Comparison of ENCODE assay signal across 8 cellular contexts in genomic region chr9:35905912-35906679, GRCh38. TPM values are rescaled to one million over a fixed set of nuclear protein-coding genes. Genes with fewer than 3 reads are reported as not detected.
A peak's percentile ranks its signal among the peaks of the same experiment; 100 is the strongest.
DNase-seq lines count a peak whose midpoint lies in the region; ATAC-seq, FAIRE-seq and TF ChIP-seq lines count a peak whose summit lies in the region.
"Had no signal": no experiment of that assay in that cellular context is flagged by ENCODE, and none has a peak within 500 bp of the region (broad histone marks: within the 10 kb centered on the region; RNA-seq: fewer than 3 reads in every experiment).

Gene HRCT1, plus strand, starts transcription at chr9:35906202. Its CDS starts 86 bp downstream, at chr9:35906288.

- DNase-seq in HTR-8/SVneo (ENCODE audit: insufficient read length, low spot score): peak; percentile 75
- DNase-seq in WERI-Rb-1: no peak
- peak; percentile 89 to 96 (median 95) for DNase-seq in heart left ventricle
- peak; percentile 96 for DNase-seq in sigmoid colon
- no peak for DNase-seq in middle frontal gyrus (ENCODE audit: extremely low spot score, low spot score)
- DNase-seq in NCI-H2081 treated with DMSO at 0.1 percent for 48 hours (lab: John Stamatoyannopoulos, UW): no peak
- no peak for DNase-seq in UCSD-AML1 (lab: John Stamatoyannopoulos, UW; ENCODE audit: unreplicated experiment)

- H3K9me3 ChIP-seq in WERI-Rb-1 (ENCODE audit: severe bottlenecking) (no peaks in the 10 kb centered on the region), heart left ventricle (no peaks in the 10 kb centered on the region), sigmoid colon (no peaks in the 10 kb centered on the region)

- H3K4me1 ChIP-seq in heart left ventricle: peaks cover 21 to 85% (median 76%) of the 10 kb centered on the region in 12 donors
- peaks cover 0 to 79% (median 72%) of the 10 kb centered on the region in 4 donors for H3K4me1 ChIP-seq in sigmoid colon

- intact Hi-C loops in heart left ventricle (cut with DNase I) (loop anchor here in 4 of 10 donors (1.0 to 5.0 kb wide), 4 partner anchors 39 to 116 kb away; no protein-coding TSS in a partner anchor), sigmoid colon (cut with DNase I) (no loop called here)

- FAIRE-seq in HTR-8/SVneo (lab: Jason Lieb, UNC): peak; percentile 84

- no peak for TF ChIP-seq CTCF in WERI-Rb-1 (IDR thresholded peaks at IDR 0.05; ENCODE audit: low read depth, low read length)
- no peak for TF ChIP-seq CTCF in heart left ventricle (IDR thresholded peaks at IDR 0.05)
- TF ChIP-seq CTCF in sigmoid colon (IDR thresholded peaks at IDR 0.05): no peak

- H3K27me3 ChIP-seq in WERI-Rb-1 (ENCODE audit: insufficient read depth, low read depth, severe bottlenecking): no peaks in the 10 kb centered on the region
- H3K27me3 ChIP-seq in heart left ventricle: no peaks in the 10 kb centered on the region
- H3K27me3 ChIP-seq in sigmoid colon: no peaks in the 10 kb centered on the region

- ATAC-seq in heart left ventricle: peak; percentile 36 to 74 (median 51)

- H3K27ac ChIP-seq in WERI-Rb-1 (peak within 1 kb of the TSS; percentile 58), heart left ventricle (peak within 1 kb of the TSS; percentile 87 to 98 (median 95)), sigmoid colon (peak within 1 kb of the TSS; percentile 93 to 97 (median 94))

- TF ChIP-seq EP300 in sigmoid colon (IDR thresholded peaks at IDR 0.05): peak in 2 of 4 donors; percentile 32 to 43

- no peaks in the 10 kb centered on the region for H3K36me3 ChIP-seq in WERI-Rb-1
- no peaks in the 10 kb centered on the region for H3K36me3 ChIP-seq in heart left ventricle
- no peaks in the 10 kb centered on the region for H3K36me3 ChIP-seq in sigmoid colon

- TF ChIP-seq POLR2A in heart left ventricle (IDR thresholded peaks at IDR 0.05): peak in 1 of 2 donors; percentile 48
- peak in 1 of 2 donors; percentile 64 for TF ChIP-seq POLR2A in sigmoid colon (IDR thresholded peaks at IDR 0.05)

- 39 to 54% (median 43%) methylated on average over 21 to 30 of the region's 30 CpGs for WGBS in heart left ventricle, 4 donors
- 22 to 63% methylated on average over 30 of the region's 30 CpGs for whole genome bisulfite sequencing in sigmoid colon, 2 donors

- H3K4me3 ChIP-seq in WERI-Rb-1 (ENCODE audit: low read depth, low read length) (no peak within 1 kb of the TSS), heart left ventricle (peak within 1 kb of the TSS in 10 of 12 donors; percentile 7 to 59 (median 47)), sigmoid colon (peak within 1 kb of the TSS in 3 of 4 donors; percentile 24 to 33 (median 25))

RNA-seq across cellular contexts. Expression of gene HRCT1, which starts in this region (rescaled TPM):
- total RNA-seq in heart left ventricle (1 to 10 TPM in 8 of 9 donors, under 1 TPM in 1; 0.97 to 9.5 (median 4.4) TPM), sigmoid colon (1 to 10 TPM; 2.1 to 6.4 (median 4.0) TPM)
- polyA plus RNA-seq in heart left ventricle (1 to 10 TPM; 3.7 to 6.3 TPM), sigmoid colon (10 to 100 TPM in 2 of 3 donors, 1 to 10 TPM in 1; 4.2 to 88.5 (median 12.7) TPM)
- total RNA-seq: SK-MEL-5 had no signal

Comparison
In these comparisons a context has a peak if more than half of its experiments do, and no peak if none do; other contexts are left out.
1. DNase-seq: peak in HTR-8/SVneo (single experiment), heart left ventricle (5 of 5) and sigmoid colon (single experiment); none in WERI-Rb-1 (single experiment), middle frontal gyrus (single experiment), NCI-H2081 treated with DMSO at 0.1 percent for 48 hours (single experiment) and UCSD-AML1 (single experiment).
2. Peak in every context shown above with its lines, with median percentiles within 50 percentile points of each other: H3K27ac ChIP-seq.